9 cellular contexts compared by ENCODE assay signal in genomic region chr13:45807520-45808099, GRCh38. TPM values are rescaled to one million over a fixed set of nuclear protein-coding genes. Genes with fewer than 3 reads are reported as not detected.
DNase-seq lines count a peak whose midpoint lies in the region; ATAC-seq and TF ChIP-seq lines count a peak whose summit lies in the region.
"Had no signal": no experiment of that assay in that cellular context is flagged by ENCODE, and none has a peak within 500 bp of the region (broad histone marks: within the 10 kb centered on the region; RNA-seq: fewer than 3 reads in every experiment).

No MANE protein-coding gene starts in this region.

- no peak overlapping the region for H3K27ac ChIP-seq in aorta (ENCODE audit: low read depth in 1 of 2, low read length in 2 of 2)

- H3K36me3 ChIP-seq in aorta (ENCODE audit: control insufficient read depth in 1 of 2, insufficient read depth in 2 of 2, low read length in 1 of 2) = no peaks in the 10 kb centered on the region

- TF ChIP-seq CTCF in LNCaP clone FGC (IDR thresholded peaks at IDR 0.05; ENCODE audit: control insufficient read depth, extremely low read depth, insufficient read depth) = peak; percentile 89

- no peaks in the 10 kb centered on the region for H3K27me3 ChIP-seq in aorta (ENCODE audit: control insufficient read depth in 1 of 2, insufficient read depth in 2 of 2, low read length in 1 of 2)

- no peaks in the 10 kb centered on the region for H3K4me1 ChIP-seq in aorta (ENCODE audit: control insufficient read depth in 1 of 2, insufficient read depth in 2 of 2, low read length in 2 of 2)

- no peaks in the 10 kb centered on the region for H3K9me3 ChIP-seq in aorta (ENCODE audit: control insufficient read depth, low read length)

- H3K4me3 ChIP-seq in LNCaP clone FGC (ENCODE audit: low read depth, low read length) (no peak overlapping the region), aorta (ENCODE audit: low read length in 2 of 2) (no peak overlapping the region)

- peak; percentile 61 for DNase-seq in SIG-M5 treated with dmso at 0.1 percent for 504 hours (lab: John Stamatoyannopoulos, UW; ENCODE audit: unreplicated experiment)
- no peak for DNase-seq in SIG-M5 (lab: John Stamatoyannopoulos, UW)
- peak; percentile 31 for DNase-seq in LNCaP clone FGC (ENCODE audit: low read depth)
- DNase-seq in SK-N-DZ (ENCODE audit: low spot score) = peak; percentile 66
- peak; percentile 81 for DNase-seq in epidermal melanocyte (ENCODE audit: insufficient read length, low spot score)
- DNase-seq in myocyte (ENCODE audit: low read depth) = peak; percentile 43
- no peak for DNase-seq in aorta

- ATAC-seq in GM19452 (IDR thresholded peaks at IDR 0.05; ENCODE audit: unreplicated experiment) (no peak), aorta (ENCODE audit: low FRiP score) (no peak)

- 32 to 34% methylated on average over 3 of the region's 3 CpGs for WGBS in aorta, 2 donors

- intact Hi-C loops in aorta (cut with DNase I) = no loop called here

RNA-seq across cellular contexts. Expression of gene SIAH3, which starts 43.9 kb away (rescaled TPM):
- polyA plus RNA-seq in SK-N-DZ (2014; cell fraction: cytosol; rRNA removed) = 1.6 TPM in 2 replicates
- polyA plus RNA-seq in SK-N-DZ (2014; cell fraction: nucleus; rRNA removed) = 0.85 and 2.0 TPM in 2 replicates
- total RNA-seq in myocyte = not detected in 2 replicates
- not detected for polyA plus RNA-seq in myocyte (2012)
- under 1 TPM in 1 of 2 donors, not detected in 1; 0.09 TPM for total RNA-seq in aorta
- polyA plus RNA-seq in aorta = under 1 TPM in 1 of 2 donors, not detected in 1; 0.13 TPM
- polyA plus RNA-seq: CD8-positive, alpha-beta memory T cell had no signal

Comparison
In these comparisons a context has a peak if more than half of its experiments do, and no peak if none do; other contexts are left out.
1. DNase-seq: peak in SIG-M5 treated with dmso at 0.1 percent for 504 hours (single experiment), LNCaP clone FGC (single experiment), SK-N-DZ (single experiment), epidermal melanocyte (single experiment) and myocyte (single experiment); none in SIG-M5 (single experiment) and aorta (0 of 2).